In genomic region chr1:116538527-116538926, GRCh38 we compare ENCODE assay signal across 8 cellular contexts. TPM values are rescaled to one million over a fixed set of nuclear protein-coding genes. Genes with fewer than 3 reads are reported as not detected.
DNase-seq lines count a peak whose midpoint lies in the region; ATAC-seq and TF ChIP-seq lines count a peak whose summit lies in the region.

No MANE protein-coding gene starts in this region.

- 75% methylated on average over 1 of the region's 1 CpG for WGBS in SK-N-SH (ENCODE audit: low lambda C conversion rate)

- H3K36me3 ChIP-seq in SK-N-SH (replicated peaks in 1 of 2; ENCODE audit: control insufficient read depth in 1 of 2, insufficient read depth in 2 of 2, low read length in 1 of 2) (peaks cover 2 to 13% of the 10 kb centered on the region in 2 experiments), left ventricle myocardium inferior (peaks cover 83% of the 10 kb centered on the region)

- H3K36me3 Mint-ChIP-seq in immature natural killer cell, result peaks cover 34 to 45% (median 40%) of the 10 kb centered on the region in 3 donors

- H3K9ac ChIP-seq in SK-N-SH, result no peak overlapping the region

- H3K9me3 ChIP-seq in SK-N-SH (no peaks in the 10 kb centered on the region), left ventricle myocardium inferior (replicated peaks) (no peaks in the 10 kb centered on the region)

- H3K27ac ChIP-seq in SK-N-SH (ENCODE audit: low read depth in 2 of 2, low read length in 1 of 2) (no peak overlapping the region), left ventricle myocardium inferior (replicated peaks) (no peak overlapping the region)

- no peak overlapping the region for H2AFZ ChIP-seq in SK-N-SH (ENCODE audit: low read depth)

- no peak for TF ChIP-seq RAD21 in SK-N-SH (IDR thresholded peaks at IDR 0.05; ENCODE audit: low read length)

- no peak overlapping the region for H3K4me3 ChIP-seq in SK-N-SH (ENCODE audit: low read depth in 2 of 2, low read length in 1 of 2)
- no peak overlapping the region for H3K4me3 ChIP-seq in left ventricle myocardium inferior

- H4K20me1 ChIP-seq in SK-N-SH (ENCODE audit: insufficient read depth), result no peaks in the 10 kb centered on the region

- intact Hi-C loops in head of caudate nucleus (cut with DNase I), result no loop called here
- intact Hi-C loops in left ventricle myocardium inferior (cut with micrococcal nuclease), result no loop called here

- H3F3A ChIP-seq in SK-N-SH (replicated peaks; ENCODE audit: insufficient read depth), result no peaks in the 10 kb centered on the region

- CTCF ChIA-PET in SK-N-SH (lab: Yijun Ruan, JAX), result interaction anchor here (1.0 to 1.1 kb wide), 2 partner anchors 14 to 400 kb away, joined by 3 to 4 read pairs; no protein-coding TSS in a partner anchor

- ATAC-seq in HG02884 (IDR thresholded peaks at IDR 0.05; ENCODE audit: unreplicated experiment), result peak; percentile 75

- no peak overlapping the region for H3K4me3 Mint-ChIP-seq in immature natural killer cell

- no peak for TF ChIP-seq EP300 in SK-N-SH (IDR thresholded peaks at IDR 0.05; ENCODE audit: borderline replicate concordance in 1 of 2, low read depth in 1 of 2, low read length in 1 of 2)

- H3K4me2 ChIP-seq in SK-N-SH, result no peak overlapping the region

- H3K27ac Mint-ChIP-seq in immature natural killer cell, result peak overlapping the region in 4 of 6 donors; percentile 15 to 52 (median 50)

- POLR2A ChIA-PET in SK-N-SH (lab: Yijun Ruan, JAX), result no interaction called here

- H3K79me2 ChIP-seq in SK-N-SH (ENCODE audit: insufficient read depth), result no peaks in the 10 kb centered on the region

- no peaks in the 10 kb centered on the region for H3K9me3 Mint-ChIP-seq in immature natural killer cell

- H3K27me3 ChIP-seq in SK-N-SH (ENCODE audit: insufficient read depth) (no peaks in the 10 kb centered on the region), left ventricle myocardium inferior (ENCODE audit: low read depth) (no peaks in the 10 kb centered on the region)

- no peaks in the 10 kb centered on the region for H3K9me2 ChIP-seq in SK-N-SH

- no peak for TF ChIP-seq CTCF in SK-N-SH (IDR thresholded peaks at IDR 0.05)
- no peak for TF ChIP-seq CTCF in left ventricle myocardium inferior (IDR thresholded peaks at IDR 0.05; ENCODE audit: borderline replicate concordance)

- H3K27me3 Mint-ChIP-seq in immature natural killer cell (ENCODE audit: low read depth in 3 of 3), result peaks cover 0 to 3% (median 0%) of the 10 kb centered on the region in 3 donors

- H3K4me1 Mint-ChIP-seq in immature natural killer cell, result peaks cover 36 to 55% of the 10 kb centered on the region in 2 donors

- DNase-seq in stimulated activated CD4-positive, alpha-beta T cell treated with anti-CD3 and anti-CD28 coated beads, Interleukin-15, amount 100 ng/mL, for 24 hours, result peak; percentile 49
- no peak for DNase-seq in stimulated activated CD4-positive, alpha-beta T cell treated with anti-CD3 and anti-CD28 coated beads, Interleukin-12 subunit alpha, Interleukin-12 subunit beta, amount 100 ng/mL, for 4 hours
- DNase-seq in SK-N-SH (no peak), immature natural killer cell (no peak), NCI-H187 (lab: John Stamatoyannopoulos, UW) (no peak), head of caudate nucleus (no peak), left ventricle myocardium inferior (no peak)

- peaks cover 0 to 7% of the 10 kb centered on the region in 2 experiments; a peak in 1 of 4 replicates for H3K4me1 ChIP-seq in SK-N-SH (ENCODE audit: control insufficient read depth in 1 of 2, insufficient read depth in 2 of 2, low read depth in 1 of 2, low read length in 1 of 2)
- peaks cover 25% of the 10 kb centered on the region for H3K4me1 ChIP-seq in left ventricle myocardium inferior

TF ChIP-seq in SK-N-SH, 30 proteins besides CTCF, POLR2A, EP300 and RAD21:
- no peak for TF ChIP-seq USF2 (IDR thresholded peaks at IDR 0.05; ENCODE audit: borderline replicate concordance, low read depth, low read length)
- no peak for TF ChIP-seq NFIC (IDR thresholded peaks at IDR 0.05; ENCODE audit: borderline replicate concordance)
- TF ChIP-seq EZH2phosphoT487 (IDR thresholded peaks at IDR 0.05; ENCODE audit: borderline replicate concordance, low read depth), result no peak
- TF ChIP-seq RFX5 (IDR thresholded peaks at IDR 0.05; ENCODE audit: low read length), result no peak
- TF ChIP-seq FOSL2 (IDR thresholded peaks at IDR 0.05; ENCODE audit: borderline replicate concordance, low read depth), result peak; percentile 48; the same call in 1 of the 2 replicates
- no peak for TF ChIP-seq RXRA (IDR thresholded peaks at IDR 0.05; ENCODE audit: borderline replicate concordance, low read depth)
- peak; percentile 49; the same call in 1 of the 2 replicates for TF ChIP-seq PBX3 (IDR thresholded peaks at IDR 0.05)
- TF ChIP-seq RCOR1 (IDR thresholded peaks at IDR 0.05; ENCODE audit: low read length), result no peak
- TF ChIP-seq USF1 (IDR thresholded peaks at IDR 0.05; ENCODE audit: borderline replicate concordance, low read depth), result no peak
- no peak for TF ChIP-seq ELF1 (IDR thresholded peaks at IDR 0.05)
- TF ChIP-seq CHD2 (IDR thresholded peaks at IDR 0.05; ENCODE audit: low read length, partially characterized antibody), result no peak
- no peak for TF ChIP-seq GABPA (IDR thresholded peaks at IDR 0.05; ENCODE audit: low read depth)
- TF ChIP-seq JUND (IDR thresholded peaks at IDR 0.05), result peak; percentile 42; the same call in 1 of the 2 replicates
- no peak for TF ChIP-seq MEF2A (IDR thresholded peaks at IDR 0.05; ENCODE audit: borderline replicate concordance, low read depth)
- peak; percentile 72 for TF ChIP-seq TCF12 (IDR thresholded peaks at IDR 0.05)
- no peak for TF ChIP-seq MAX (IDR thresholded peaks at IDR 0.05; ENCODE audit: low read depth)

RNA-seq across cellular contexts. Expression of gene CD58, which starts 32.3 kb away (rescaled TPM):
- 18.1 and 25.9 TPM in 2 replicates for polyA plus RNA-seq in SK-N-SH (2012; rRNA removed)
- polyA plus RNA-seq in SK-N-SH (2012; cell fraction: cytosol; rRNA removed), result 27.7 and 30.0 TPM in 2 replicates
- 6.1 and 18.3 TPM in 2 replicates for polyA plus RNA-seq in SK-N-SH (2012; cell fraction: nucleus; rRNA removed)
- 100 to 1,000 TPM in 1 of 3 donors, 10 to 100 TPM in 2; 68.6 to 112 (median 69.9) TPM for polyA plus RNA-seq in immature natural killer cell
- total RNA-seq in left ventricle myocardium inferior, result 32.2 TPM
